Comparison of ENCODE assay signal across 21 cellular contexts in the genomic region with DNA sequence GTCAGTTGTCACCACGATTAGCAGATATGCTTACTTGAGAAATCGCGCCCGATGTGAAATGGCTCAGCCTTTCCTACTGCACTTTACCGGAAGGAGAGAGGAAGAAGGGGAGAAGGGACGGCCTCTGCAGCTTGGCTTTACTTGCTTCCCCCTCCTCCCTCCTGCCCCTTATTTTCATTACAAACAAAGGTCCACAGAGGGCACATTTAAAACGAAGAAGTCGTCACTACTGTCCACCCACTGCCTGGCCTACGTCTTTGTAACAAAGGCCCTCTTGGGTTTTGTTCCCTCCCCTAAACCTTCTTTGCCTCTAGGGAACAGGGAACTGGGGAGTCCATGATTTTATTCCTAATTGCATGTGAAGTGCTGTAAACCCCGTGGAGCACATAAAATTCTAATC.
"Had no signal": no experiment of that assay in that cellular context is flagged by ENCODE, and none has a peak within 500 bp of the region (broad histone marks: within the 10 kb centered on the region; RNA-seq: fewer than 3 reads in every experiment).

No MANE protein-coding gene starts in this region.

- H3K27ac ChIP-seq: brain microvascular endothelial cell, esophagus squamous epithelium, left ventricle myocardium inferior, neutrophil, pancreas, tibial artery had no signal

- H3K4me3 Mint-ChIP-seq: T-helper 1 cell treated with Interleukin-12 subunit alpha and Interleukin-12 subunit beta and Interleukin-4 antibody, amounts not matched to agents 30 μg/mL and 1 μg/mL, for 36 hours had no signal

- ATAC-seq: activated CD4-positive, CD25-positive, alpha-beta regulatory T cell treated with anti-CD3 and anti-CD28 coated beads, Interleukin-2, amount 50 U/mL, for 24 hours; pancreas had no signal

- DNase-seq: activated CD4-positive, alpha-beta T cell treated with anti-CD3 and anti-CD28 coated beads, Interleukin-2, amount 50 U/mL, for 1 hour; activated CD8-positive, alpha-beta memory T cell treated with anti-CD3 and anti-CD28 coated beads, Interleukin-2, amount 50 U/mL, for 4 hours; activated effector memory CD4-positive, alpha-beta T cell treated with anti-CD3 and anti-CD28 coated beads, Interleukin-2, amount 50 U/mL, for 16 hours; activated naive CD4-positive, alpha-beta T cell treated with anti-CD3 and anti-CD28 coated beads, Interleukin-2, amount 50 U/mL, for 16 hours; activated T-cell treated with anti-CD3 and anti-CD28 coated beads, Interleukin-2, amount 50 U/mL, for 48 hours; aorta; brain microvascular endothelial cell; effector CD8-positive, alpha-beta T cell; esophagus squamous epithelium; left ventricle myocardium inferior; mammary epithelial cell; pancreas; retina; stimulated activated CD4-positive, alpha-beta T cell treated with anti-CD3 and anti-CD28 coated beads, Interleukin-12 subunit alpha, Interleukin-12 subunit beta, amount 100 ng/mL, for 4 hours; stimulated activated CD4-positive, alpha-beta T cell treated with anti-CD3 and anti-CD28 coated beads, Interleukin-1b, Interleukin-23, amount 100 ng/mL, for 48 hours; stimulated activated CD8-positive, alpha-beta memory T cell treated with anti-CD3 and anti-CD28 coated beads, Interleukin-4, amount 100 ng/mL, for 48 hours; stimulated activated naive CD4-positive, alpha-beta T cell; tibial artery had no signal

- H3K36me3 ChIP-seq: brain microvascular endothelial cell, esophagus squamous epithelium, left ventricle myocardium inferior, neutrophil, pancreas, tibial artery had no signal

- H3K4me1 ChIP-seq: left ventricle myocardium inferior, pancreas, tibial artery had no signal

- H3K27ac Mint-ChIP-seq: T-helper 1 cell treated with Interleukin-12 subunit alpha and Interleukin-12 subunit beta and Interleukin-4 antibody, amounts not matched to agents 30 μg/mL and 1 μg/mL, for 36 hours had no signal

- H3K27me3 ChIP-seq: brain microvascular endothelial cell, neutrophil had no signal

- H3K9me3 Mint-ChIP-seq: T-helper 1 cell treated with Interleukin-12 subunit alpha and Interleukin-12 subunit beta and Interleukin-4 antibody, amounts not matched to agents 30 μg/mL and 1 μg/mL, for 36 hours had no signal

- H3K9me3 ChIP-seq: esophagus squamous epithelium, left ventricle myocardium inferior, neutrophil, pancreas, tibial artery had no signal

- H3K4me3 ChIP-seq: esophagus squamous epithelium, left ventricle myocardium inferior, pancreas, tibial artery had no signal
